ENCODE assay signal across 12 cellular contexts in the genomic region with DNA sequence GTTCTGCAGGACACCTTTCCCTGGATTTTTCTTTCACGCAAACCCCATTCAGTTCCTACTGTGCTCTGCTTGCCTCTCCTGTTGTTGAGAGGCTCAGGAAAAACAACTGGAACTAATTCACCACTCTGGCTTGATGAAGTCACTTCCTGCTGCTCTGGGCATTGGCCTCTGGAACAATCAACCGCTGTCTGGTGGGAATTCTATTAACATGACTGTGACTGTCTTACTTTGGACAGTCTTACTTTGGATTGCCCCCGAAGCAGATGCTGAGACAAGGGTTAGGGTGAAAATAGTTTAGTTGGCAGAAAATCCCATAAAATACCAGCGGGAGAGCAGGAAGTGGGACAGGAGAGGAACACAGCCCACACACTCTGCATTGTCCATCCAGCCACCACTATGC.
A peak's percentile ranks its signal among the peaks of the same experiment; 100 is the strongest.
DNase-seq lines count a peak whose midpoint lies in the region; ATAC-seq and TF ChIP-seq lines count a peak whose summit lies in the region.
"Had no signal": no experiment of that assay in that cellular context is flagged by ENCODE, and none has a peak within 500 bp of the region (broad histone marks: within the 10 kb centered on the region; RNA-seq: fewer than 3 reads in every experiment).

No MANE protein-coding gene starts in this region.

- H3K9me2 ChIP-seq in PC-3 (replicated peaks; ENCODE audit: low read length) (no peaks in the 10 kb centered on the region), hepatocyte (replicated peaks; ENCODE audit: insufficient read depth) (no peaks in the 10 kb centered on the region)

- H3K18ac ChIP-seq in mesenchymal stem cell (ENCODE audit: low read depth in 1 of 2, low read length in 2 of 2): no peak overlapping the region

- CTCF ChIA-PET in PC-3 (lab: Charles Lee): no interaction called here

- no TSS peak for BruUV-seq in PC-3 (replicated peaks; lab: Mats Ljungman, UMichigan)

- H3K4me3 ChIP-seq in mesenchymal stem cell (ENCODE audit: insufficient read depth in 1 of 2, low read depth in 1 of 2, low read length in 2 of 2) (peak overlapping the region in 1 of 2 experiments; percentile 48), PC-3 (ENCODE audit: low read length) (no peak overlapping the region), hepatocyte (no peak overlapping the region)

- no peak overlapping the region for H2BK15ac ChIP-seq in mesenchymal stem cell (ENCODE audit: low read depth, poor library complexity, severe bottlenecking)

- H4K8ac ChIP-seq in mesenchymal stem cell (ENCODE audit: low read length): peak overlapping the region; percentile 76

- POLR2A ChIA-PET in PC-3 (lab: Charles Lee; ENCODE audit: unreplicated experiment): no interaction called here

- H3K27me3 ChIP-seq in mesenchymal stem cell (ENCODE audit: control insufficient read depth in 1 of 2, insufficient read depth in 1 of 2, low read length in 2 of 2): no peaks in the 10 kb centered on the region
- H3K27me3 ChIP-seq in PC-3 (ENCODE audit: low read length): no peaks in the 10 kb centered on the region
- no peaks in the 10 kb centered on the region for H3K27me3 ChIP-seq in hepatocyte

- no peak overlapping the region for H2BK120ac ChIP-seq in mesenchymal stem cell (ENCODE audit: low read depth, low read length)

- H3K9me3 ChIP-seq in mesenchymal stem cell (ENCODE audit: control insufficient read depth, low read length): no peaks in the 10 kb centered on the region
- no peaks in the 10 kb centered on the region for H3K9me3 ChIP-seq in PC-3 (ENCODE audit: low read length)
- H3K9me3 ChIP-seq in hepatocyte (ENCODE audit: low read depth): no peaks in the 10 kb centered on the region

- H2BK5ac ChIP-seq in mesenchymal stem cell (ENCODE audit: low read depth, low read length, poor library complexity, severe bottlenecking): no peak overlapping the region

- no peak overlapping the region for H3K4me2 ChIP-seq in mesenchymal stem cell (ENCODE audit: low read length, poor library complexity, severe bottlenecking)
- no peak overlapping the region for H3K4me2 ChIP-seq in PC-3 (ENCODE audit: low read length)
- no peak overlapping the region for H3K4me2 ChIP-seq in hepatocyte

- H4K20me1 ChIP-seq in PC-3 (ENCODE audit: low read length) (no peaks in the 10 kb centered on the region), hepatocyte (ENCODE audit: insufficient read depth, poor library complexity, severe bottlenecking) (no peaks in the 10 kb centered on the region)

- H2AFZ ChIP-seq in mesenchymal stem cell (ENCODE audit: low read depth, low read length) (no peak overlapping the region), PC-3 (ENCODE audit: low read length) (no peak overlapping the region), hepatocyte (no peak overlapping the region)

- H3K36me3 ChIP-seq in mesenchymal stem cell (ENCODE audit: control insufficient read depth in 1 of 2, insufficient read depth in 2 of 2, low read depth in 1 of 2, low read length in 2 of 2): no peaks in the 10 kb centered on the region
- no peaks in the 10 kb centered on the region for H3K36me3 ChIP-seq in PC-3 (ENCODE audit: low read depth, low read length)
- no peaks in the 10 kb centered on the region for H3K36me3 ChIP-seq in hepatocyte (replicated peaks; ENCODE audit: insufficient read depth, low read depth)

- H3K79me2 ChIP-seq in PC-3 (ENCODE audit: low read length) (no peaks in the 10 kb centered on the region), hepatocyte (no peaks in the 10 kb centered on the region)

- no peak overlapping the region for H4K91ac ChIP-seq in mesenchymal stem cell (ENCODE audit: low read length)

- no peaks in the 10 kb centered on the region for H3F3A ChIP-seq in PC-3 (ENCODE audit: low read length, unreplicated experiment)

- no peak overlapping the region for H2BK12ac ChIP-seq in mesenchymal stem cell (ENCODE audit: low read length in 2 of 2)

- no peak overlapping the region for H3K23ac ChIP-seq in mesenchymal stem cell (ENCODE audit: low read length in 2 of 2)

- no peak for TF ChIP-seq CTCF in PC-3 (conservative IDR thresholded peaks at IDR 0.05; ENCODE audit: low read depth, low read length)
- no peak for TF ChIP-seq CTCF in hepatocyte (IDR thresholded peaks at IDR 0.05; ENCODE audit: poor library complexity)

- no peak overlapping the region for H2AK5ac ChIP-seq in mesenchymal stem cell (ENCODE audit: low read length, severe bottlenecking)

- H3K4me1 ChIP-seq in mesenchymal stem cell (ENCODE audit: control insufficient read depth, insufficient read depth, low read depth, low read length) (peaks cover 21% of the 10 kb centered on the region), PC-3 (ENCODE audit: insufficient read depth, low read length) (no peaks in the 10 kb centered on the region), hepatocyte (ENCODE audit: insufficient read depth) (no peaks in the 10 kb centered on the region)

- WGBS in mesenchymal stem cell: 26% methylated on average over 4 of the region's 4 CpGs
- 84% methylated on average over 4 of the region's 4 CpGs for WGBS in hepatocyte (ENCODE audit: low lambda C conversion rate, missing lambda C conversion rate)

- peaks cover 4% of the 10 kb centered on the region for H3K79me1 ChIP-seq in mesenchymal stem cell (replicated peaks; ENCODE audit: low read length, poor library complexity, severe bottlenecking)

- no peak overlapping the region for H3K4ac ChIP-seq in mesenchymal stem cell (ENCODE audit: low read depth in 1 of 2, low read length in 2 of 2)

- no peak overlapping the region for H3K14ac ChIP-seq in mesenchymal stem cell (ENCODE audit: low read length in 2 of 2)

- intact Hi-C loops in PC-3 (cut with micrococcal nuclease): no loop called here

- H3K27ac ChIP-seq in mesenchymal stem cell (ENCODE audit: low read length, poor library complexity, severe bottlenecking): peak overlapping the region; percentile 87
- no peak overlapping the region for H3K27ac ChIP-seq in PC-3 (ENCODE audit: low read length)
- no peak overlapping the region for H3K27ac ChIP-seq in hepatocyte

- ATAC-seq in PC-3: no peak
- ATAC-seq in HG03095 (IDR thresholded peaks at IDR 0.05; ENCODE audit: unreplicated experiment): no peak

- DNase-seq in A172 (ENCODE audit: low spot score) (peak; percentile 53), HT1080 (ENCODE audit: low read depth) (peak; percentile 95), dedifferentiated amniotic fluid mesenchymal stem cell (ENCODE audit: extremely low spot score) (peak; percentile 41), mesenchymal stem cell (peak; percentile 76), PC-3 (no peak), hepatocyte (ENCODE audit: low spot score) (no peak), ecto neural progenitor cell (ENCODE audit: low spot score) (no peak)
- DNase-seq: ACHN; effector memory CD4-positive, alpha-beta T cell; NCI-H510A; RPMI8226 had no signal

- H3K9ac ChIP-seq in mesenchymal stem cell (ENCODE audit: low read length) (no peak overlapping the region), PC-3 (ENCODE audit: low read length) (no peak overlapping the region)

Comparison
In these comparisons a context has a peak if more than half of its experiments do, and no peak if none do; other contexts are left out.
1. DNase-seq: peak in A172 (single experiment), HT1080 (single experiment), dedifferentiated amniotic fluid mesenchymal stem cell (single experiment) and mesenchymal stem cell (single experiment); none in PC-3 (single experiment), hepatocyte (single experiment) and ecto neural progenitor cell (single experiment).